ENCODE assay signal across 8 cellular contexts in the genomic region with DNA sequence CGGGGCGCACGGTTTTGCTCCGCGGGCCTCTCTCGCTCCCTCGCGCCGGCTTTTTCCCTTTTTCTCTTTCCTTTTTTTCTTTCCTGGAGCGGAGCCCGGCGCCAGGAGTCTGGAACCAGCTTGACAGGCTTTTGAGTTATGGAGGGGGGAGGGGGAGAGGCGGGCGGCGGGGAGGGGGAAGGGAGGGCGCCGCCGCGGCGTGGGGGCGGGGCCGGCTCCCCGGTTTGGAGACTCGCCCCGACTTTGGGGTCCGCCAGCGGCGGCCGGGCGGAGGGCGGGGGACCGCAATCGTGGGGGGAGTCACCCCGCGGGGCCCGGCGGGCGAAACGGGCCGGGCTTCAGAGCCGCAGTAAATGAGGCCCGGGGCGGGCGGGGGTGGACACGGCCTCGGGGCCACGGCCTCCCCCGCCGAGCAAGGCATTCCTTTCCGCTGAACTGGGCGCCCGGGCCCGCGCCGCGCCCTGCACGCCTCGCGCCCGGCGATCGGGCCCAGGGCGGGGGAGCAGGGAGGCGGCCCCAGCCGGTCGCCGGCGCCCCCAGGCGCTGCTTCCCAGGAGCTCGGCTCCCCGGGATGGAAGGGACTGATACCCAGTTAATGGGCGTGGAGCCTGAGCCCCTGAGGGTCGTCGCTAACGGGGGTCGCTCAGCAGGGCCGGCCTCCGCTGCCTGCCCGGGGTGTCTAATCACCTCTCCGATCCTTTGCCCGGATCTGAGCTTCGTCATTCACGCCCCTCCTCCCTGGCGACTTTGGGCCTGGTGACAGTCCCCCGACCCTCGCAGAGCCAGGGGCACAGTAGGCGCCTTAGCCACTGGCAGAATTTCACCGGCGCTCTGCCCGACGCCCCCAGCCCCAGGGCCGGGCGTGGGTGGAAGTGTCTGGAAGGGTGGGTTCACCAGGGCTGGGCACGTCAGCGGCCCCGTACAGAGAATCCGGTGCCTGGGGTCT.
DNase-seq lines count a peak whose midpoint lies in the region; ATAC-seq and TF ChIP-seq lines count a peak whose summit lies in the region.

No MANE protein-coding gene starts in this region.

- H3K9me3 ChIP-seq in HAP-1 (no peaks in the 10 kb centered on the region), body of pancreas (no peaks in the 10 kb centered on the region)

- ATAC-seq in body of pancreas: peak; percentile 81
- ATAC-seq in HG03095 (IDR thresholded peaks at IDR 0.05; ENCODE audit: unreplicated experiment): no peak
- ATAC-seq in HG03342 (IDR thresholded peaks at IDR 0.05; ENCODE audit: unreplicated experiment): no peak

- DNase-seq in ACHN: peak; percentile 87
- peak; percentile 69 to 86 for DNase-seq in HAP-1 (ENCODE audit: low spot score in 2 of 2)
- peak; percentile 73 for DNase-seq in RPMI8226
- DNase-seq in body of pancreas: peak; percentile 93 to 95 (median 94)
- DNase-seq in hypothalamus (lab: John Stamatoyannopoulos, UW): peak in 43 of 51 donors; percentile 28 to 86 (median 69)
- peak; percentile 96 for DNase-seq in posterior vena cava (ENCODE audit: low spot score)

- 2 to 4% methylated on average over 23 to 50 of the region's 97 CpGs for WGBS in body of pancreas, 2 donors

- H3K36me3 ChIP-seq in HAP-1 (replicated peaks): no peaks in the 10 kb centered on the region
- H3K36me3 ChIP-seq in body of pancreas (replicated peaks in 1 of 2; ENCODE audit: insufficient read depth in 1 of 2, low read depth in 2 of 2): no peaks in the 10 kb centered on the region

- no peaks in the 10 kb centered on the region for H3K27me3 ChIP-seq in HAP-1 (ENCODE audit: low read depth)
- no peaks in the 10 kb centered on the region for H3K27me3 ChIP-seq in body of pancreas

- intact Hi-C loops in body of pancreas (cut with DNase I) (no loop called here), posterior vena cava (cut with DNase I) (no loop called here)

- no peak for TF ChIP-seq CTCF in body of pancreas (IDR thresholded peaks at IDR 0.05)

- peak; percentile 34 to 60 (median 48) for TF ChIP-seq POLR2A in body of pancreas (IDR thresholded peaks at IDR 0.05)

- in situ Hi-C loops in ACHN (cut with HindIII; ENCODE audit: low pct_ligation_motif_present, low pct_unique_long_range_greater_than_20kb, low sequenced_read_pairs): no loop called here
- in situ Hi-C loops in HAP-1 (cut with MboI; ENCODE audit: low sequenced_read_pairs): no loop called here

- H3K4me3 ChIP-seq in HAP-1 (peak overlapping the region; percentile 27), body of pancreas (peak overlapping the region in 1 of 2 donors; percentile 25)

- H3K4me1 ChIP-seq in HAP-1: peaks cover 33% of the 10 kb centered on the region
- peaks cover 76% of the 10 kb centered on the region for H3K4me1 ChIP-seq in body of pancreas

- H3K27ac ChIP-seq in body of pancreas: peak overlapping the region; percentile 100
